In genomic region chrX:11765449-11765848, GRCh38 we compare ENCODE assay signal across 15 cellular contexts. TPM values are rescaled to one million over a fixed set of nuclear protein-coding genes. Genes with fewer than 3 reads are reported as not detected.
DNase-seq lines count a peak whose midpoint lies in the region; ATAC-seq lines count a peak whose summit lies in the region.
"Had no signal": no experiment of that assay in that cellular context is flagged by ENCODE, and none has a peak within 500 bp of the region (broad histone marks: within the 10 kb centered on the region; RNA-seq: fewer than 3 reads in every experiment).

No MANE protein-coding gene starts in this region.

- peak overlapping the region; percentile 95 for H3K27ac Mint-ChIP-seq in T-helper 17 cell
- H3K27ac Mint-ChIP-seq in activated naive CD8-positive, alpha-beta T cell treated with anti-CD3 and anti-CD28 coated beads, Interleukin-2, amount 10 ng/mL, durations not matched to agents 7 days and 5 days = peak overlapping the region; percentile 94
- peak overlapping the region; percentile 87 to 97 for H3K27ac Mint-ChIP-seq in stimulated activated naive CD8-positive, alpha-beta T cell treated with anti-CD3 and anti-CD28 coated beads, Interleukin-15, amount 100 ng/mL, for 72 hours
- H3K27ac Mint-ChIP-seq: H9 had no signal

- H3K4me3 Mint-ChIP-seq in T-helper 17 cell = peak overlapping the region; percentile 89
- peak overlapping the region; percentile 82 for H3K4me3 Mint-ChIP-seq in activated naive CD8-positive, alpha-beta T cell treated with anti-CD3 and anti-CD28 coated beads, Interleukin-2, amount 10 ng/mL, durations not matched to agents 7 days and 5 days
- peak overlapping the region; percentile 86 for H3K4me3 Mint-ChIP-seq in stimulated activated naive CD8-positive, alpha-beta T cell treated with anti-CD3 and anti-CD28 coated beads, Interleukin-15, amount 100 ng/mL, for 72 hours
- H3K4me3 Mint-ChIP-seq: H9 had no signal

- H3K27me3 Mint-ChIP-seq in T-helper 17 cell = no peaks in the 10 kb centered on the region
- H3K27me3 Mint-ChIP-seq in activated naive CD8-positive, alpha-beta T cell treated with anti-CD3 and anti-CD28 coated beads, Interleukin-2, amount 10 ng/mL, durations not matched to agents 7 days and 5 days = no peaks in the 10 kb centered on the region
- H3K27me3 Mint-ChIP-seq in stimulated activated naive CD8-positive, alpha-beta T cell treated with anti-CD3 and anti-CD28 coated beads, Interleukin-15, amount 100 ng/mL, for 72 hours = no peaks in the 10 kb centered on the region

- ATAC-seq in T-helper 17 cell (peak; percentile 34), GM18907 (IDR thresholded peaks at IDR 0.05; ENCODE audit: unreplicated experiment) (no peak)
- peak; percentile 21 for ATAC-seq in activated naive CD8-positive, alpha-beta T cell treated with anti-CD3 and anti-CD28 coated beads, Interleukin-2, amount 10 ng/mL, durations not matched to agents 7 days and 5 days (ENCODE audit: low read depth)
- ATAC-seq in stimulated activated naive CD8-positive, alpha-beta T cell treated with anti-CD3 and anti-CD28 coated beads, Interleukin-15, amount 100 ng/mL, for 72 hours = no peak
- ATAC-seq: right cardiac atrium had no signal

- H3K9me3 Mint-ChIP-seq in activated naive CD8-positive, alpha-beta T cell treated with anti-CD3 and anti-CD28 coated beads, Interleukin-2, amount 10 ng/mL, durations not matched to agents 7 days and 5 days = no peaks in the 10 kb centered on the region
- no peaks in the 10 kb centered on the region for H3K9me3 Mint-ChIP-seq in stimulated activated naive CD8-positive, alpha-beta T cell treated with anti-CD3 and anti-CD28 coated beads, Interleukin-15, amount 100 ng/mL, for 72 hours

- peaks cover 7% of the 10 kb centered on the region for H3K36me3 Mint-ChIP-seq in T-helper 17 cell (ENCODE audit: low read depth)
- peaks cover 37% of the 10 kb centered on the region for H3K36me3 Mint-ChIP-seq in activated naive CD8-positive, alpha-beta T cell treated with anti-CD3 and anti-CD28 coated beads, Interleukin-2, amount 10 ng/mL, durations not matched to agents 7 days and 5 days

- DNase-seq in activated effector memory CD4-positive, alpha-beta T cell treated with anti-CD3 and anti-CD28 coated beads, Interleukin-2, amount 50 U/mL, for 16 hours = peak; percentile 65
- no peak for DNase-seq in activated effector memory CD4-positive, alpha-beta T cell treated with Interleukin-2 at 50 U/mL for 16 hours
- DNase-seq in T-helper 17 cell (no peak), NCI-H1436 (lab: John Stamatoyannopoulos, UW) (no peak)
- no peak for DNase-seq in activated naive CD8-positive, alpha-beta T cell treated with anti-CD3 and anti-CD28 coated beads, Interleukin-2, amount 10 ng/mL, durations not matched to agents 7 days and 5 days
- no peak for DNase-seq in stimulated activated naive CD8-positive, alpha-beta T cell treated with anti-CD3 and anti-CD28 coated beads, Interleukin-15, amount 100 ng/mL, for 72 hours
- DNase-seq: activated gamma-delta T cell, DMS53, H9, KG1, NCI-H187 treated with DMSO at 0.1 percent for 48 hours, ovary, Right ventricle myocardium superior had no signal

- POLR2A ChIA-PET in activated naive CD8-positive, alpha-beta T cell treated with anti-CD3 and anti-CD28 coated beads, Interleukin-2, amount 10 ng/mL, durations not matched to agents 7 days and 5 days (lab: Charles Lee) = no interaction called here

- H3K9me3 ChIP-seq in T-helper 17 cell (ENCODE audit: control insufficient read depth, low read length, poor library complexity, severe bottlenecking) = no peaks in the 10 kb centered on the region
- H3K9me3 ChIP-seq: ovary had no signal

- peaks cover 37% of the 10 kb centered on the region for H3K4me1 Mint-ChIP-seq in T-helper 17 cell
- H3K4me1 Mint-ChIP-seq in activated naive CD8-positive, alpha-beta T cell treated with anti-CD3 and anti-CD28 coated beads, Interleukin-2, amount 10 ng/mL, durations not matched to agents 7 days and 5 days = peaks cover 41% of the 10 kb centered on the region
- peaks cover 55% of the 10 kb centered on the region for H3K4me1 Mint-ChIP-seq in stimulated activated naive CD8-positive, alpha-beta T cell treated with anti-CD3 and anti-CD28 coated beads, Interleukin-15, amount 100 ng/mL, for 72 hours

RNA-seq across cellular contexts. Expression of gene MSL3, which starts 7.4 kb away (rescaled TPM):
- 10 to 100 TPM; 86.2 to 86.3 TPM for total RNA-seq in T-helper 17 cell
- 10 to 100 TPM; 73.7 to 82.4 TPM for total RNA-seq in activated naive CD8-positive, alpha-beta T cell treated with anti-CD3 and anti-CD28 coated beads, Interleukin-2, amount 10 ng/mL, durations not matched to agents 7 days and 5 days

Comparison
In these comparisons a context has a peak if more than half of its experiments do, and no peak if none do; other contexts are left out.
1. ATAC-seq: peak in T-helper 17 cell (single experiment) and activated naive CD8-positive, alpha-beta T cell treated with anti-CD3 and anti-CD28 coated beads, Interleukin-2, amount 10 ng/mL, durations not matched to agents 7 days and 5 days (single experiment); none in stimulated activated naive CD8-positive, alpha-beta T cell treated with anti-CD3 and anti-CD28 coated beads, Interleukin-15, amount 100 ng/mL, for 72 hours (single experiment) and GM18907 (single experiment).
2. Peak in every context shown above with its lines, with median percentiles within 50 percentile points of each other: H3K27ac Mint-ChIP-seq and H3K4me3 Mint-ChIP-seq.